Comparison of ENCODE assay signal across 10 cellular contexts in the genomic region with DNA sequence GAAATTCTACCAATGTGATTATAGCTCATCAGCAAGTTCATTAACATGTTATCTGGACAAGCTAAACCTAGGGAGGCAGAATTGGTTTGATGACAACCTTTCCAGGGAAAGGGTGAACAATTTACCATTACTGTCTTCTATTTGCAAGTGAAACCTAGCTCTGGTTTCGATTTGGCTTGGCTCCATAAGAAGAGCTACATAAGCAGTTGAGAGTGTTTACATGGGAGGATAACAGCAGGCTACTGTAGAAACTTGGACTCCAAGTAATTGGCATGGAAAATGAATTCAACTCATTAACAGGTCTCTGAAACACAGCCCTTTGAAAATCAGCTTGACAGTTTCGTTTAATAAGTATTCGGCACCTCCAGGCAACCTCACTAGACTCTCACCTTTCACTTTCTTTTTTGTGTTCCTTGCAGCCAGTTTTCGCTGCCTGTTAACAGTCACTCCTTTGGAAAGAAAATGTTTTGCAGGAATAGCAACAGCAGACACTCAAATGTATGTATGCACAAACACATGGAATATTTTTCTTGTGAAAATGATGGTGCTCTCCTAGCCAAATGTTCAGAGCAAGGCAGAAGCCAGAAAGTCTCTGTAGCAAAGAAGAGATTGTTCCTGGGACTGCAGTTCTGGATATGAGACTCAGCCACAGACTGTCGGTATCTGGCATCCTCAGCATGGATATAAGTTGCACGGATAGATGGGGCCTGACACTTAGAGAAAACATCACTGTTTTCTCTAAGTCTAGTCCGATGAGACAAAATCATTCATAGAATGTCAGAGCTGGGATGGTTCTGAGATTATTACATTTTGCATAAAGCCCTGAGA. TPM values are rescaled to one million over a fixed set of nuclear protein-coding genes. Genes with fewer than 3 reads are reported as not detected.
DNase-seq lines count a peak whose midpoint lies in the region; ATAC-seq and TF ChIP-seq lines count a peak whose summit lies in the region.
"Had no signal": no experiment of that assay in that cellular context is flagged by ENCODE, and none has a peak within 500 bp of the region (broad histone marks: within the 10 kb centered on the region; RNA-seq: fewer than 3 reads in every experiment).

No MANE protein-coding gene starts in this region.

- H3K27me3 ChIP-seq in adrenal gland (peaks cover 6% of the 10 kb centered on the region), H9 (ENCODE audit: insufficient read depth, low read length) (no peaks in the 10 kb centered on the region)

- no peak overlapping the region for H3K4me3 Mint-ChIP-seq in H9

- H3K23me2 ChIP-seq in H9 (ENCODE audit: insufficient read length, low read depth, low read length, poor library complexity, severe bottlenecking) = no peaks in the 10 kb centered on the region

- ATAC-seq in GM21423 (IDR thresholded peaks at IDR 0.05; ENCODE audit: unreplicated experiment) = peak; percentile 71

- no peak overlapping the region for H3K27ac Mint-ChIP-seq in H9

- no peak overlapping the region for H3K56ac ChIP-seq in H9 (ENCODE audit: insufficient read length, low read depth, low read length)

- intact Hi-C loops in adrenal gland (cut with DNase I) = no loop called here

- H2BK12ac ChIP-seq in H9 (ENCODE audit: insufficient read length, low read depth, low read length) = no peak overlapping the region

- no peak overlapping the region for H3K4ac ChIP-seq in H9 (ENCODE audit: low read depth, low read length)

- 42 to 56% (median 47%) methylated on average over 7 of the region's 7 CpGs for WGBS in adrenal gland, 4 donors
- WGBS in H9 (ENCODE audit: extremely low coverage, insufficient read length, low lambda C conversion rate) = no CpG with 5 or more reads among the region's 7 CpGs

- no peaks in the 10 kb centered on the region for H3K27me3 Mint-ChIP-seq in H9 (ENCODE audit: low read depth)

- H3K9me3 ChIP-seq in adrenal gland (replicated peaks in 1 of 3) (no peaks in the 10 kb centered on the region), H9 (ENCODE audit: control insufficient read depth, low read depth, low read length) (peaks cover 58% of the 10 kb centered on the region)

- no peak overlapping the region for H2BK20ac ChIP-seq in H9 (ENCODE audit: low read depth, low read length, poor library complexity, severe bottlenecking)

- H3K4me3 ChIP-seq in GM08714 (ENCODE audit: low read length) = peak overlapping the region; percentile 61
- H3K4me3 ChIP-seq in epithelial cell of proximal tubule (ENCODE audit: low read depth, low read length) = peak overlapping the region; percentile 47
- H3K4me3 ChIP-seq in adrenal gland = peak overlapping the region in 1 of 4 donors; percentile 32

- H3K36me3 Mint-ChIP-seq in H9 (ENCODE audit: insufficient read depth in 1 of 3, low read depth in 3 of 3) = no peaks in the 10 kb centered on the region; a peak in 2 of 7 replicates

- H2AK5ac ChIP-seq in H9 (ENCODE audit: insufficient read length, low read length) = no peak overlapping the region

- H3K14ac ChIP-seq in H9 (ENCODE audit: insufficient read depth, low read length) = no peak overlapping the region

- H3K79me2 ChIP-seq in H9 (ENCODE audit: insufficient read depth, low read length) = no peaks in the 10 kb centered on the region

- H4K8ac ChIP-seq in H9 (replicated peaks; ENCODE audit: insufficient read length, low read depth, low read length) = no peak overlapping the region

- H3K4me1 Mint-ChIP-seq in H9 = peaks cover 0 to 3% of the 10 kb centered on the region in 2 experiments; a peak in 1 of 4 replicates

- H4K20me1 ChIP-seq in H9 (ENCODE audit: control insufficient read depth, insufficient read depth, insufficient read length) = no peaks in the 10 kb centered on the region

- no peak overlapping the region for H2BK5ac ChIP-seq in H9 (ENCODE audit: insufficient read length, low read length)

- H4K5ac ChIP-seq in H9 (ENCODE audit: insufficient read length, low read depth, low read length) = no peak overlapping the region

- no peak overlapping the region for H3K27ac ChIP-seq in adrenal gland
- no peak overlapping the region for H3K27ac ChIP-seq in H9 (ENCODE audit: insufficient read length, low read depth, low read length)

- H3K18ac ChIP-seq in H9 (ENCODE audit: insufficient read length, low read depth, low read length) = no peak overlapping the region

- H3K36me3 ChIP-seq in adrenal gland (replicated peaks in 1 of 2) = no peaks in the 10 kb centered on the region

- H4K91ac ChIP-seq in H9 (ENCODE audit: insufficient read length, low read depth, low read length) = no peak overlapping the region

- no peaks in the 10 kb centered on the region for H3K4me1 ChIP-seq in adrenal gland (replicated peaks in 1 of 2)
- no peaks in the 10 kb centered on the region for H3K4me1 ChIP-seq in H9 (ENCODE audit: insufficient read depth, low read length)

- no peak overlapping the region for H2BK15ac ChIP-seq in H9 (ENCODE audit: low read depth, low read length)

- H3K4me2 ChIP-seq in H9 (ENCODE audit: insufficient read depth, insufficient read length, low read length) = no peak overlapping the region

- H3K23ac ChIP-seq in H9 (ENCODE audit: insufficient read length, low read depth, low read length) = no peak overlapping the region

- peaks cover 54 to 62% of the 10 kb centered on the region in 2 experiments for H3K9me3 Mint-ChIP-seq in H9

- H2BK120ac ChIP-seq in H9 (ENCODE audit: low read depth, low read length, poor library complexity, severe bottlenecking) = no peak overlapping the region

- DNase-seq in NCI-H1417 treated with DMSO at 0.1 percent for 48 hours (lab: John Stamatoyannopoulos, UW) (peak; percentile 18), epithelial cell of proximal tubule (ENCODE audit: low read depth) (no peak), adrenal gland (no peak), AG20443 (ENCODE audit: low spot score) (no peak), H9 (no peak)
- no peak for DNase-seq in central memory CD4-positive, alpha-beta T cell

- H2AFZ ChIP-seq in H9 (ENCODE audit: low read length) = no peak overlapping the region

- H3K9ac ChIP-seq in H9 (ENCODE audit: extremely low read depth, insufficient read length, low read length) = no peak overlapping the region

- no peaks in the 10 kb centered on the region for H3K79me1 ChIP-seq in H9 (ENCODE audit: insufficient read depth, low read depth, low read length, poor library complexity, severe bottlenecking)

- TF ChIP-seq CTCF in epithelial cell of proximal tubule (conservative IDR thresholded peaks at IDR 0.05; ENCODE audit: low read depth, low read length) (no peak), adrenal gland (IDR thresholded peaks at IDR 0.05) (no peak), H9 (conservative IDR thresholded peaks at IDR 0.05) (no peak)

- H3T11ph ChIP-seq in H9 (ENCODE audit: low read length) = no peak overlapping the region

- TF ChIP-seq POLR2A in adrenal gland (IDR thresholded peaks at IDR 0.05) = no peak

RNA-seq across cellular contexts. Expression of gene POU3F4, which starts 27.5 kb away (rescaled TPM):
- under 0.01 TPM in 1 of 2 replicates, not detected in the other for total RNA-seq in epithelial cell of proximal tubule
- under 1 TPM in 1 of 8 donors, not detected in 7; 0.08 TPM for total RNA-seq in adrenal gland
- polyA plus RNA-seq in adrenal gland = not detected
- total RNA-seq in H9 (2021) = 0.20 and 0.35 TPM in 2 replicates
- total RNA-seq: cardiac septum had no signal
- polyA plus RNA-seq: keratinocyte had no signal
